In genomic region chr18:3012920-3013810, GRCh38 we compare ENCODE assay signal across 1 cellular context.
TF ChIP-seq lines count a peak whose summit lies in the region.

TSS of gene LPIN2 (minus strand) at chr18:3013144. CDS start at chr18:2960840, 52,304 bp downstream.

TF ChIP-seq in HEK293, 187 proteins besides CTCF, POLR2A, EP300 and RAD21 (continued from another document):
- TF ChIP-seq PRDM10 (tag by site-specific recombination; IDR thresholded peaks at IDR 0.05): 0 out of 2 replicates have a peak, but pooled peaks have one; percentile 23
- TF ChIP-seq ZFP37 (tag by site-specific recombination; IDR thresholded peaks at IDR 0.05): no peak
- peak; percentile 64; the same call in 1 of the 2 replicates for TF ChIP-seq ZNF335 (tag by site-specific recombination; conservative IDR thresholded peaks at IDR 0.05)
- TF ChIP-seq ZNF223 (tag by site-specific recombination; IDR thresholded peaks at IDR 0.05): no peak
- TF ChIP-seq ZNF837 (tag by site-specific recombination; IDR thresholded peaks at IDR 0.05): no peak
- TF ChIP-seq ZNF280D (tag by site-specific recombination; IDR thresholded peaks at IDR 0.05): no peak
- 0 out of 2 replicates have a peak, but pooled peaks have one; percentile 49 for TF ChIP-seq ZBTB44 (tag by site-specific recombination; IDR thresholded peaks at IDR 0.05)
- peak; percentile 30; the same call in 1 of the 2 replicates for TF ChIP-seq PRDM6 (tag by site-specific recombination; IDR thresholded peaks at IDR 0.05)
- 0 out of 2 replicates have a peak, but pooled peaks have one; percentile 29 for TF ChIP-seq ZBTB6 (tag by site-specific recombination; IDR thresholded peaks at IDR 0.05)
- no peak for TF ChIP-seq ZNF658 (tag by site-specific recombination; IDR thresholded peaks at IDR 0.05)
- TF ChIP-seq SP3 (tag by site-specific recombination; IDR thresholded peaks at IDR 0.05): peak; percentile 49
- TF ChIP-seq INSM2 (tag by site-specific recombination; IDR thresholded peaks at IDR 0.05): no peak
- TF ChIP-seq ZEB2 (tag by site-specific recombination; IDR thresholded peaks at IDR 0.05): 0 out of 2 replicates have a peak, but pooled peaks have one; percentile 15
